8 cellular contexts compared by ENCODE assay signal in genomic region chr14:30621954-30622830, GRCh38. TPM values are rescaled to one million over a fixed set of nuclear protein-coding genes. Genes with fewer than 3 reads are reported as not detected.
DNase-seq lines count a peak whose midpoint lies in the region; ATAC-seq, FAIRE-seq and TF ChIP-seq lines count a peak whose summit lies in the region.

Gene SCFD1 (plus strand): TSS chr14:30622319. CDS start chr14:30622339, 20 bp downstream.

- peak; percentile 97 for ATAC-seq in HG02642 (IDR thresholded peaks at IDR 0.05; ENCODE audit: poor library complexity, unreplicated experiment)
- ATAC-seq in Right ventricle myocardium inferior: peak; percentile 99
- ATAC-seq in pancreas: peak; percentile 98 to 100 (median 99)

- DNase-seq in GM10266 (ENCODE audit: extremely low spot score): peak; percentile 81
- peak; percentile 76 for DNase-seq in NCI-H128 (lab: John Stamatoyannopoulos, UW; ENCODE audit: unreplicated experiment)
- DNase-seq in activated naive CD8-positive, alpha-beta T cell treated with anti-CD3 and anti-CD28 coated beads, Interleukin-2, amount 50 U/mL, for 16 hours (ENCODE audit: low read depth, low spot score): peak; percentile 85
- peak; percentile 98 for DNase-seq in Right ventricle myocardium inferior (ENCODE audit: missing footprints)
- DNase-seq in pancreas: peak; percentile 93 to 96 (median 94)
- DNase-seq in tibial artery: peak; percentile 93 to 95

- peaks cover 4% of the 10 kb centered on the region for H3K36me3 ChIP-seq in SU-DHL-6 (ENCODE audit: low read length)
- no peaks in the 10 kb centered on the region for H3K36me3 ChIP-seq in pancreas
- no peaks in the 10 kb centered on the region for H3K36me3 ChIP-seq in tibial artery

- peak within 1 kb of the TSS; percentile 98 for H3K4me2 ChIP-seq in SU-DHL-6 (ENCODE audit: low read depth, low read length, poor library complexity, severe bottlenecking)

- peaks cover 3% of the 10 kb centered on the region; the same call in 1 of the 2 replicates for H4K20me1 ChIP-seq in SU-DHL-6 (ENCODE audit: low read depth, low read length)

- WGBS in pancreas, 2 donors: 1% methylated on average over 35 of the region's 35 CpGs

- peaks cover 24% of the 10 kb centered on the region for H3F3A ChIP-seq in SU-DHL-6 (ENCODE audit: insufficient read depth)

- H3K9me2 ChIP-seq in SU-DHL-6 (replicated peaks; ENCODE audit: insufficient read depth, low read length): no peaks in the 10 kb centered on the region

- H3K9me3 ChIP-seq in SU-DHL-6 (ENCODE audit: insufficient read depth, low read length) (no peaks in the 10 kb centered on the region), pancreas (no peaks in the 10 kb centered on the region), tibial artery (no peaks in the 10 kb centered on the region)

- intact Hi-C loops in Right ventricle myocardium inferior (cut with DNase I) (no loop called here), pancreas (cut with DNase I) (no loop called here), tibial artery (cut with DNase I; ENCODE audit: low total_unique reads) (no loop called here)

- TF ChIP-seq CTCF in GM10266 (IDR thresholded peaks at IDR 0.05; ENCODE audit: control insufficient read depth, insufficient read depth, low read depth, missing control alignments) (no peak), SU-DHL-6 (IDR thresholded peaks at IDR 0.05; ENCODE audit: insufficient read depth, low read length, poor library complexity, severe bottlenecking) (no peak), pancreas (IDR thresholded peaks at IDR 0.05) (no peak), tibial artery (IDR thresholded peaks at IDR 0.05) (no peak)

- H3K79me2 ChIP-seq in SU-DHL-6 (ENCODE audit: insufficient read depth, low read length): peaks cover 49% of the 10 kb centered on the region

- peak within 1 kb of the TSS; percentile 68 for H2AFZ ChIP-seq in SU-DHL-6 (ENCODE audit: low read depth, low read length, severe bottlenecking)

- peak within 1 kb of the TSS; percentile 74 for H3K9ac ChIP-seq in SU-DHL-6 (ENCODE audit: low read length)

- H3K27ac ChIP-seq in SU-DHL-6 (ENCODE audit: low read depth, low read length) (peak within 1 kb of the TSS; percentile 73), pancreas (peak within 1 kb of the TSS; percentile 76 to 91 (median 90)), tibial artery (peak within 1 kb of the TSS; percentile 77 to 87)

- H3K4me1 ChIP-seq in pancreas: peaks cover 9 to 17% (median 13%) of the 10 kb centered on the region in 3 donors
- H3K4me1 ChIP-seq in tibial artery: peaks cover 0 to 41% (median 16%) of the 10 kb centered on the region in 4 donors

- H3K27me3 ChIP-seq in SU-DHL-6 (ENCODE audit: low read length) (no peaks in the 10 kb centered on the region), pancreas (no peaks in the 10 kb centered on the region), tibial artery (no peaks in the 10 kb centered on the region)

- no peak for FAIRE-seq in pancreas (lab: Jason Lieb, UNC)

- H3K4me3 ChIP-seq in SU-DHL-6 (ENCODE audit: insufficient read depth, low read length, poor library complexity, severe bottlenecking) (peak within 1 kb of the TSS; percentile 76), pancreas (peak within 1 kb of the TSS; percentile 43 to 83 (median 72)), tibial artery (peak within 1 kb of the TSS; percentile 64 to 73)

RNA-seq across cellular contexts. Expression of gene SCFD1, which starts in this region (rescaled TPM):
- 42.5 TPM for total RNA-seq in Right ventricle myocardium inferior
- total RNA-seq in pancreas: 10 to 100 TPM; 47.0 to 58.4 (median 53.5) TPM
- 10 to 100 TPM; 67.3 to 71.5 TPM for polyA plus RNA-seq in pancreas

Comparison
In these comparisons a context has a peak if more than half of its experiments do, and no peak if none do; other contexts are left out.
1. Peak in every context shown above with its lines: DNase-seq, ATAC-seq, H3K4me3 ChIP-seq and H3K27ac ChIP-seq.